Comparison of ENCODE assay signal across 8 cellular contexts in genomic region chr11:67301951-67302516, GRCh38. TPM values are rescaled to one million over a fixed set of nuclear protein-coding genes. Genes with fewer than 3 reads are reported as not detected.
DNase-seq lines count a peak whose midpoint lies in the region; ATAC-seq and TF ChIP-seq lines count a peak whose summit lies in the region.

No MANE protein-coding gene starts in this region.

- intact Hi-C loops in Right ventricle myocardium inferior (cut with DNase I) (no loop called here), posterior vena cava (cut with DNase I) (no loop called here)

- H3K36me3 ChIP-seq in BE2C: peaks cover 25% of the 10 kb centered on the region

- peaks cover 11% of the 10 kb centered on the region for H3K4me1 Mint-ChIP-seq in WTC11

- peaks cover 14% of the 10 kb centered on the region for H3K36me3 Mint-ChIP-seq in WTC11

- TF ChIP-seq CTCF in BE2C (IDR thresholded peaks at IDR 0.05; ENCODE audit: low read depth, low read length) (no peak), WTC11 (IDR thresholded peaks at IDR 0.05) (no peak)

- peak overlapping the region; percentile 74 for H3K4me3 Mint-ChIP-seq in WTC11

- H3K27me3 Mint-ChIP-seq in WTC11 (ENCODE audit: low read depth): peaks cover 4% of the 10 kb centered on the region; the same call in 1 of the 2 replicates

- peak; percentile 69 for DNase-seq in BE2C
- DNase-seq in HK-2 (ENCODE audit: unreplicated experiment): peak; percentile 73
- DNase-seq in WTC11 (ENCODE audit: low spot score): peak; percentile 60
- DNase-seq in Right ventricle myocardium inferior (ENCODE audit: missing footprints): peak; percentile 83
- peak; percentile 85 for DNase-seq in posterior vena cava (ENCODE audit: low spot score)
- DNase-seq in stimulated activated CD4-positive, alpha-beta T cell treated with anti-CD3 and anti-CD28 coated beads, Interleukin-12 subunit alpha, Interleukin-12 subunit beta, amount 100 ng/mL, for 4 hours: no peak

- no peaks in the 10 kb centered on the region for H3K9me3 ChIP-seq in BE2C

- H3K4me3 ChIP-seq in BE2C (ENCODE audit: low read depth, low read length): no peak overlapping the region

- 0 out of 2 replicates have a peak, but pooled peaks cover under 1% of the 10 kb centered on the region for H3K9me3 Mint-ChIP-seq in WTC11

- peak overlapping the region; percentile 57; the same call in 1 of the 2 replicates for H3K27ac Mint-ChIP-seq in WTC11

- H3K27me3 ChIP-seq in BE2C: no peaks in the 10 kb centered on the region

- POLR2A ChIA-PET in WTC11 (lab: Charles Lee): interaction anchor here (0.7 to 1.6 kb wide), 7 partner anchors 8 to 165 kb away, joined by 3 to 24 read pairs (median 5); partner anchors contain the start of gene ANKRD13D

- CTCF ChIA-PET in WTC11 (lab: Charles Lee): interaction anchor here (0.6 to 5.3 kb wide), 15 partner anchors 9 to 312 kb away, joined by 3 to 103 read pairs (median 8); partner anchors contain the start of gene ANKRD13D

- ATAC-seq in WTC11 (peak; percentile 46), Right ventricle myocardium inferior (peak; percentile 57), HG03196 (IDR thresholded peaks at IDR 0.05; ENCODE audit: unreplicated experiment) (no peak), GM18519 (IDR thresholded peaks at IDR 0.05; ENCODE audit: low FRiP score, unreplicated experiment) (no peak)

- peaks cover 14% of the 10 kb centered on the region for H3K4me1 ChIP-seq in BE2C

TF ChIP-seq in WTC11, 78 proteins besides CTCF, POLR2A, EP300 and RAD21:
- TF ChIP-seq KAT7 (CRISPR knock-in tag; IDR thresholded peaks at IDR 0.05; ENCODE audit: borderline replicate concordance) (no peak), ZNF263 (CRISPR knock-in tag; IDR thresholded peaks at IDR 0.05; ENCODE audit: low read depth) (peak; percentile 92), ZNF317 (CRISPR knock-in tag; IDR thresholded peaks at IDR 0.05; ENCODE audit: borderline replicate concordance, low read depth) (no peak)

RNA-seq across cellular contexts. Expression of gene SSH3, which starts 1.3 kb away (rescaled TPM):
- polyA plus RNA-seq in BE2C (2012; ENCODE audit: insufficient read depth, insufficient read length, low read depth): 3.9 TPM
- total RNA-seq in WTC11 (2021) (34.8 to 43.4 TPM (median 42.3 TPM) in 3 replicates), Right ventricle myocardium inferior (15.8 TPM), posterior vena cava (10 to 100 TPM; 23.5 to 26.2 TPM)

RNA-seq across cellular contexts. Expression of gene ANKRD13D, which starts 12.9 kb away (rescaled TPM):
- 133 TPM for polyA plus RNA-seq in BE2C (2012; ENCODE audit: insufficient read depth, insufficient read length, low read depth)
- total RNA-seq in WTC11 (2021) (36.8 to 55.5 TPM (median 42.4 TPM) in 3 replicates), Right ventricle myocardium inferior (15.2 TPM), posterior vena cava (10 to 100 TPM; 40.7 to 42.8 TPM)

RNA-seq across cellular contexts. Expression of gene GRK2, which starts 35.8 kb away (rescaled TPM):
- polyA plus RNA-seq in BE2C (2012; ENCODE audit: insufficient read depth, insufficient read length, low read depth): 272 TPM
- total RNA-seq in WTC11 (2021) (59.4 to 68.1 TPM (median 61.4 TPM) in 3 replicates), Right ventricle myocardium inferior (54.1 TPM), posterior vena cava (10 to 100 TPM; 50.4 to 58.2 TPM)

RNA-seq across cellular contexts. Expression of gene POLD4, which starts 51.3 kb away (rescaled TPM):
- 33.9 TPM for polyA plus RNA-seq in BE2C (2012; ENCODE audit: insufficient read depth, insufficient read length, low read depth)
- total RNA-seq in WTC11 (2021): 30.3 to 38.3 TPM (median 37.7 TPM) in 3 replicates
- 49.7 TPM for total RNA-seq in Right ventricle myocardium inferior
- total RNA-seq in posterior vena cava: 10 to 100 TPM; 56.1 to 60.9 TPM

Comparison
In these comparisons a context has a peak if more than half of its experiments do, and no peak if none do; other contexts are left out.
1. ATAC-seq: peak in WTC11 (single experiment) and Right ventricle myocardium inferior (single experiment); none in HG03196 (single experiment) and GM18519 (single experiment).